Comparison of ENCODE assay signal across 8 cellular contexts in the genomic region with DNA sequence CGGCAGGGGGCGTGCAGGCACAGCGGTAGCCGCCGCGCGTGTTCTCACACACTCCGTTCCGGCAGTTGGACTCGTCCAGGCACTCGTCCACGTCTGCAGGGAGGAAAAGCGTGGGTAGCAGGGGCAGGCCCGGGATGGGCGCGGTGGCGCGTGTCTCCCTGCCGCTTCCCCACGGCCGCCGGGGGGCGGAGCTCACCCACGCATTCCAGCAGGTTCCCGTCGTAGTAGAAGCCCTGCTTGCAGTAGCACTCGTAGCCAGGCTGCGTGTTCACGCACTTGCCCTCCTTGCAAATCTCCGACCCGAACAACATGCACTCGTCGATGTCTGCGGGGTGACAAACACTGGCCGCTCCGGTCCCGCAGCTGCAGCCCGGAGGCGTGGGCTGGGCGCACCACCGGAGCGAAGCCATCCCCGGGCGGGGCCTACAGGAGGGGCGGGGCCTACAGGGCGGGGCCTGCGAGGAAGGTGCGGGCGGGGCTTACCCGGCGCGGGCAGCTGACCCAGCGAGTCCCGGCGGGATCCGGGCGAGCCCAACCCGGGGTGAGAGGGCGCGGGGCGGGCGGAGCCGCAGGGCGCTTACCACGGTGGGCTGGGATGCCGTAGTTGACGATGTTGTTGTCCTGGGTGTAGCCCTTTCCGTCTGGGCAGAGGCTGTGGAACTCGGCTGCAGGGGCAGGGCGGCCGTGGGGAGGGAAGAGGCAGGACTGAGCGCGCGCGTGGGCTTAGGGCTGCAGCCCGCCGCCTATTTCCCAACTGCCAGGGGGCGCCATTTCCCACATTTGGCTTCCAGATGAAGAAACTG. TPM values are rescaled to one million over a fixed set of nuclear protein-coding genes. Genes with fewer than 3 reads are reported as not detected.
DNase-seq lines count a peak whose midpoint lies in the region; ATAC-seq and TF ChIP-seq lines count a peak whose summit lies in the region.

No MANE protein-coding gene starts in this region.

- DNase-seq in ELF-1 (ENCODE audit: low read depth, low spot score), result peak; percentile 94
- peak; percentile 51 for DNase-seq in Jurkat, Clone E6-1 (ENCODE audit: low read depth, low spot score)
- peak; percentile 87 to 93 for DNase-seq in activated naive CD4-positive, alpha-beta T cell treated with anti-CD3 and anti-CD28 coated beads, Interleukin-2, amount 50 U/mL, for 72 hours (ENCODE audit: low spot score in 2 of 2)
- DNase-seq in head of caudate nucleus, result peak; percentile 81 to 96 (median 91)
- DNase-seq in tibial artery, result peak; percentile 88 to 96

- peak; percentile 47 for TF ChIP-seq CTCF in parathyroid adenoma (IDR thresholded peaks at IDR 0.05)
- TF ChIP-seq CTCF in tibial artery (IDR thresholded peaks at IDR 0.05), result peak; percentile 87 to 96

- H3K79me2 ChIP-seq in parathyroid adenoma, result no peaks in the 10 kb centered on the region

- ATAC-seq in GM21619 (IDR thresholded peaks at IDR 0.05; ENCODE audit: unreplicated experiment), result peak; percentile 55
- peak; percentile 89 for ATAC-seq in SK-N-SH treated with all-trans-retinoic acid at 6 μM for 48 hours
- ATAC-seq in activated naive CD4-positive, alpha-beta T cell treated with anti-CD3 and anti-CD28 coated beads, Interleukin-2, amount 50 U/mL, for 72 hours, result peak; percentile 83 to 90

- H3K27me3 ChIP-seq in parathyroid adenoma (ENCODE audit: control insufficient read depth, insufficient read depth, low read length), result no peaks in the 10 kb centered on the region
- H3K27me3 ChIP-seq in tibial artery, result no peaks in the 10 kb centered on the region

- H3K4me1 ChIP-seq in parathyroid adenoma, result no peaks in the 10 kb centered on the region
- peaks cover 0 to 31% (median 23%) of the 10 kb centered on the region in 4 donors for H3K4me1 ChIP-seq in tibial artery

- H3K36me3 Mint-ChIP-seq in activated naive CD4-positive, alpha-beta T cell treated with anti-CD3 and anti-CD28 coated beads, Interleukin-2, amount 50 U/mL, for 72 hours, result no peaks in the 10 kb centered on the region

- H3K9ac ChIP-seq in parathyroid adenoma, result no peak overlapping the region

- peak overlapping the region; percentile 49 for H3K27ac ChIP-seq in parathyroid adenoma
- peak overlapping the region; percentile 86 to 91 for H3K27ac ChIP-seq in tibial artery

- intact Hi-C loops in head of caudate nucleus (cut with DNase I) (loop anchor here (2.0 kb wide), 1 partner anchor 30 kb away; the partner anchor contains the start of gene ZNRD2), tibial artery (cut with DNase I; ENCODE audit: low total_unique reads) (loop anchor here (2.0 to 5.0 kb wide), 2 partner anchors 28 to 47 kb away; no protein-coding TSS in a partner anchor)

- no peaks in the 10 kb centered on the region for H3K9me3 Mint-ChIP-seq in activated naive CD4-positive, alpha-beta T cell treated with anti-CD3 and anti-CD28 coated beads, Interleukin-2, amount 50 U/mL, for 72 hours

- H3K27ac Mint-ChIP-seq in activated naive CD4-positive, alpha-beta T cell treated with anti-CD3 and anti-CD28 coated beads, Interleukin-2, amount 50 U/mL, for 72 hours, result peak overlapping the region; percentile 68

- peak overlapping the region; percentile 42 for H2AFZ ChIP-seq in parathyroid adenoma

- peak overlapping the region; percentile 74 for H3K4me3 ChIP-seq in Jurkat, Clone E6-1 (ENCODE audit: low read length)
- H3K4me3 ChIP-seq in parathyroid adenoma (ENCODE audit: low read depth, low read length) (peak overlapping the region; percentile 57), tibial artery (peak overlapping the region; percentile 50 to 58)

- no peaks in the 10 kb centered on the region for H3K36me3 ChIP-seq in parathyroid adenoma (ENCODE audit: control insufficient read depth, insufficient read depth, low read length)
- peaks cover 19 to 73% (median 40%) of the 10 kb centered on the region in 3 donors for H3K36me3 ChIP-seq in tibial artery

- peak overlapping the region; percentile 73 for H3K4me2 ChIP-seq in parathyroid adenoma (ENCODE audit: low read length)

- H3K9me3 ChIP-seq in parathyroid adenoma (ENCODE audit: control insufficient read depth, low read length), result no peaks in the 10 kb centered on the region
- H3K9me3 ChIP-seq in tibial artery, result no peaks in the 10 kb centered on the region

TF ChIP-seq in SK-N-SH treated with all-trans-retinoic acid at 6 μM for 48 hours, 23 proteins besides CTCF, POLR2A, EP300 and RAD21 (continues in another document):
- TF ChIP-seq ZNF565 (CRISPR knock-in tag; conservative IDR thresholded peaks at IDR 0.05; ENCODE audit: low read depth) (no peak), OSR1 (CRISPR knock-in tag; IDR thresholded peaks at IDR 0.05) (no peak), ZFP30 (CRISPR knock-in tag; IDR thresholded peaks at IDR 0.05) (no peak), ARNTL (CRISPR knock-in tag; IDR thresholded peaks at IDR 0.05; ENCODE audit: borderline replicate concordance, low read depth) (no peak), ZNF70 (CRISPR knock-in tag; IDR thresholded peaks at IDR 0.05) (no peak), RARB (CRISPR knock-in tag; IDR thresholded peaks at IDR 0.05) (no peak), ZFP3 (CRISPR knock-in tag; IDR thresholded peaks at IDR 0.05) (no peak), GLIS3 (CRISPR knock-in tag; IDR thresholded peaks at IDR 0.05) (no peak), SNAI2 (CRISPR knock-in tag; IDR thresholded peaks at IDR 0.05) (no peak), CREB5 (CRISPR knock-in tag; IDR thresholded peaks at IDR 0.05; ENCODE audit: low read depth) (no peak), TOX (CRISPR knock-in tag; IDR thresholded peaks at IDR 0.05; ENCODE audit: borderline replicate concordance) (no peak), BACH2 (CRISPR knock-in tag; IDR thresholded peaks at IDR 0.05; ENCODE audit: borderline replicate concordance) (no peak), CSDC2 (CRISPR knock-in tag; IDR thresholded peaks at IDR 0.05) (no peak), ZNF8 (CRISPR knock-in tag; IDR thresholded peaks at IDR 0.05) (no peak)
- TF ChIP-seq, protein P1, sequence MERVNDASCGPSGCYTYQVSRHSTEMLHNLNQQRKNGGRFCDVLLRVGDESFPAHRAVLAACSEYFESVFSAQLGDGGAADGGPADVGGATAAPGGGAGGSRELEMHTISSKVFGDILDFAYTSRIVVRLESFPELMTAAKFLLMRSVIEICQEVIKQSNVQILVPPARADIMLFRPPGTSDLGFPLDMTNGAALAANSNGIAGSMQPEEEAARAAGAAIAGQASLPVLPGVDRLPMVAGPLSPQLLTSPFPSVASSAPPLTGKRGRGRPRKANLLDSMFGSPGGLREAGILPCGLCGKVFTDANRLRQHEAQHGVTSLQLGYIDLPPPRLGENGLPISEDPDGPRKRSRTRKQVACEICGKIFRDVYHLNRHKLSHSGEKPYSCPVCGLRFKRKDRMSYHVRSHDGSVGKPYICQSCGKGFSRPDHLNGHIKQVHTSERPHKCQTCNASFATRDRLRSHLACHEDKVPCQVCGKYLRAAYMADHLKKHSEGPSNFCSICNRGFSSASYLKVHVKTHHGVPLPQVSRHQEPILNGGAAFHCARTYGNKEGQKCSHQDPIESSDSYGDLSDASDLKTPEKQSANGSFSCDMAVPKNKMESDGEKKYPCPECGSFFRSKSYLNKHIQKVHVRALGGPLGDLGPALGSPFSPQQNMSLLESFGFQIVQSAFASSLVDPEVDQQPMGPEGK (CRISPR knock-in tag; IDR thresholded peaks at IDR 0.05; ENCODE audit: borderline replicate concordance), result no peak
- TF ChIP-seq, protein P2, sequence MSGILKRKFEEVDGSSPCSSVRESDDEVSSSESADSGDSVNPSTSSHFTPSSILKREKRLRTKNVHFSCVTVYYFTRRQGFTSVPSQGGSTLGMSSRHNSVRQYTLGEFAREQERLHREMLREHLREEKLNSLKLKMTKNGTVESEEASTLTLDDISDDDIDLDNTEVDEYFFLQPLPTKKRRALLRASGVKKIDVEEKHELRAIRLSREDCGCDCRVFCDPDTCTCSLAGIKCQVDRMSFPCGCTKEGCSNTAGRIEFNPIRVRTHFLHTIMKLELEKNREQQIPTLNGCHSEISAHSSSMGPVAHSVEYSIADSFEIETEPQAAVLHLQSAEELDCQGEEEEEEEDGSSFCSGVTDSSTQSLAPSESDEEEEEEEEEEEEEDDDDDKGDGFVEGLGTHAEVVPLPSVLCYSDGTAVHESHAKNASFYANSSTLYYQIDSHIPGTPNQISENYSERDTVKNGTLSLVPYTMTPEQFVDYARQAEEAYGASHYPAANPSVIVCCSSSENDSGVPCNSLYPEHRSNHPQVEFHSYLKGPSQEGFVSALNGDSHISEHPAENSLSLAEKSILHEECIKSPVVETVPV (CRISPR knock-in tag; IDR thresholded peaks at IDR 0.05), result no peak

RNA-seq across cellular contexts. Expression of gene SCYL1, which starts 15.6 kb away (rescaled TPM):
- polyA plus RNA-seq in Jurkat, Clone E6-1 (2012; ENCODE audit: insufficient read depth, insufficient read length), result 69.4 TPM
- 10 to 100 TPM; 74.3 to 93.2 TPM for total RNA-seq in activated naive CD4-positive, alpha-beta T cell treated with anti-CD3 and anti-CD28 coated beads, Interleukin-2, amount 50 U/mL, for 72 hours

RNA-seq across cellular contexts. Expression of gene LTBP3, which starts 17.7 kb away (rescaled TPM):
- 12.2 TPM for polyA plus RNA-seq in Jurkat, Clone E6-1 (2012; ENCODE audit: insufficient read depth, insufficient read length)
- total RNA-seq in activated naive CD4-positive, alpha-beta T cell treated with anti-CD3 and anti-CD28 coated beads, Interleukin-2, amount 50 U/mL, for 72 hours, result 10 to 100 TPM; 66.6 to 90.4 TPM

RNA-seq across cellular contexts. Expression of gene ZNRD2, which starts 29.8 kb away (rescaled TPM):
- 115 TPM for polyA plus RNA-seq in Jurkat, Clone E6-1 (2012; ENCODE audit: insufficient read depth, insufficient read length)
- 10 to 100 TPM; 35.9 to 44.3 TPM for total RNA-seq in activated naive CD4-positive, alpha-beta T cell treated with anti-CD3 and anti-CD28 coated beads, Interleukin-2, amount 50 U/mL, for 72 hours

RNA-seq across cellular contexts. Expression of gene FAM89B, which starts 31.8 kb away (rescaled TPM):
- polyA plus RNA-seq in Jurkat, Clone E6-1 (2012; ENCODE audit: insufficient read depth, insufficient read length), result 51.2 TPM
- total RNA-seq in activated naive CD4-positive, alpha-beta T cell treated with anti-CD3 and anti-CD28 coated beads, Interleukin-2, amount 50 U/mL, for 72 hours, result 10 to 100 TPM; 32.6 to 47.1 TPM

RNA-seq across cellular contexts. Expression of gene EHBP1L1, which starts 35.4 kb away (rescaled TPM):
- 37.5 TPM for polyA plus RNA-seq in Jurkat, Clone E6-1 (2012; ENCODE audit: insufficient read depth, insufficient read length)
- 100 to 1,000 TPM; 101 to 144 TPM for total RNA-seq in activated naive CD4-positive, alpha-beta T cell treated with anti-CD3 and anti-CD28 coated beads, Interleukin-2, amount 50 U/mL, for 72 hours

Comparison
In these comparisons a context has a peak if more than half of its experiments do, and no peak if none do; other contexts are left out.
1. Peak in every context shown above with its lines: DNase-seq, ATAC-seq, H3K4me3 ChIP-seq and H3K27ac ChIP-seq.